24 cellular contexts compared by ENCODE assay signal in genomic region chr11:20933958-20934357, GRCh38.
"Had no signal": no experiment of that assay in that cellular context is flagged by ENCODE, and none has a peak within 500 bp of the region (broad histone marks: within the 10 kb centered on the region; RNA-seq: fewer than 3 reads in every experiment).

No MANE protein-coding gene starts in this region.

- H3K36me3 ChIP-seq: colonic mucosa, esophagus muscularis mucosa, esophagus squamous epithelium, gastrocnemius medialis, gastroesophageal sphincter, heart left ventricle, heart right ventricle had no signal

- H3K9me3 ChIP-seq: colonic mucosa, esophagus muscularis mucosa, esophagus squamous epithelium, gastrocnemius medialis, gastroesophageal sphincter, heart left ventricle, heart right ventricle had no signal

- H3K27me3 ChIP-seq: colonic mucosa, dorsolateral prefrontal cortex, esophagus squamous epithelium, foreskin keratinocyte, gastrocnemius medialis, gastroesophageal sphincter, heart left ventricle, hepatocyte had no signal

- DNase-seq: colonic mucosa; cortex of kidney; dermis blood vessel endothelial cell; effector CD4-positive, alpha-beta T cell; effector CD8-positive, alpha-beta T cell; effector memory CD4-positive, alpha-beta T cell; effector memory CD8-positive, alpha-beta T cell; endodermal cell; erythroblast; esophagus squamous epithelium; foreskin fibroblast; foreskin keratinocyte; foreskin melanocyte; gastrocnemius medialis; glutamatergic neuron; head of caudate nucleus; heart left ventricle; heart right ventricle had no signal

- H3K4me3 ChIP-seq: colonic mucosa, coronary artery, dorsolateral prefrontal cortex, esophagus muscularis mucosa, esophagus squamous epithelium, gastrocnemius medialis, gastroesophageal sphincter, heart left ventricle, heart right ventricle, hepatocyte had no signal

- ATAC-seq: effector memory CD8-positive, alpha-beta T cell; esophagus mucosa; foreskin keratinocyte; gastrocnemius medialis; gastroesophageal sphincter; heart left ventricle; heart right ventricle had no signal
